37 cellular contexts compared by ENCODE assay signal in genomic region chrX:146994163-146994562, GRCh38.
"Had no signal": no experiment of that assay in that cellular context is flagged by ENCODE, and none has a peak within 500 bp of the region (broad histone marks: within the 10 kb centered on the region; RNA-seq: fewer than 3 reads in every experiment).

No MANE protein-coding gene starts in this region.

- H3K27ac Mint-ChIP-seq: activated naive CD4-positive, alpha-beta T cell treated with anti-CD3 and anti-CD28 coated beads for 36 hours; activated naive CD4-positive, alpha-beta T cell treated with anti-CD3 and anti-CD28 coated beads, Interleukin-2, amount 10 ng/mL, durations not matched to agents 7 days and 5 days; activated naive CD4-positive, alpha-beta T cell treated with anti-CD3 and anti-CD28 coated beads, Interleukin-2, amount 50 U/mL, for 24 hours; activated naive CD4-positive, alpha-beta T cell treated with anti-CD3 and anti-CD28 coated beads, Interleukin-2, amount 50 U/mL, for 72 hours; activated naive CD8-positive, alpha-beta T cell; activated naive CD8-positive, alpha-beta T cell treated with anti-CD3 and anti-CD28 coated beads for 36 hours; activated naive CD8-positive, alpha-beta T cell treated with anti-CD3 and anti-CD28 coated beads, Interleukin-2, amount 10 ng/mL, durations not matched to agents 7 days and 5 days; activated naive CD8-positive, alpha-beta T cell treated with anti-CD3 and anti-CD28 coated beads, Interleukin-2, amount 50 U/mL, for 24 hours; activated T-cell treated with anti-CD3 and anti-CD28 coated beads, Interleukin-2, amount 50 U/mL, for 72 hours; activated T-helper 1 cell treated with anti-CD3 and anti-CD28 coated beads, Interleukin-12 subunit alpha, Interleukin-12 subunit beta, Interleukin-2, Interleukin-4 antibody, amounts not matched to agents 30 ng/mL and 10 ng/mL and 1 ng/mL, durations not matched to agents 14 hours and 24 hours and 36 hours; activated T-helper 17 cell treated with anti-CD3 and anti-CD28 coated beads, Interleukin-2, amount 50 U/mL, for 72 hours; activated T-helper 2 cell treated with anti-CD3 and anti-CD28 coated beads, Interferon-gamma antibody, Interleukin-2, Interleukin-4, amounts not matched to agents 10 μg/mL and 5 μg/mL and 100 μg/mL, durations not matched to agents 14 hours and 24 hours and 36 hours; brain had no signal

- H3K9me3 Mint-ChIP-seq: activated naive CD4-positive, alpha-beta T cell treated with anti-CD3 and anti-CD28 coated beads for 36 hours; activated naive CD4-positive, alpha-beta T cell treated with anti-CD3 and anti-CD28 coated beads, Interleukin-2, amount 10 ng/mL, durations not matched to agents 7 days and 5 days; activated naive CD4-positive, alpha-beta T cell treated with anti-CD3 and anti-CD28 coated beads, Interleukin-2, amount 50 U/mL, for 24 hours; activated naive CD4-positive, alpha-beta T cell treated with anti-CD3 and anti-CD28 coated beads, Interleukin-2, amount 50 U/mL, for 72 hours; activated naive CD8-positive, alpha-beta T cell treated with anti-CD3 and anti-CD28 coated beads for 36 hours; activated naive CD8-positive, alpha-beta T cell treated with anti-CD3 and anti-CD28 coated beads, Interleukin-2, amount 10 ng/mL, durations not matched to agents 7 days and 5 days; activated naive CD8-positive, alpha-beta T cell treated with anti-CD3 and anti-CD28 coated beads, Interleukin-2, amount 50 U/mL, for 24 hours; activated T-cell treated with anti-CD3 and anti-CD28 coated beads, Interleukin-2, amount 50 U/mL, for 4 hours; activated T-cell treated with anti-CD3 and anti-CD28 coated beads, Interleukin-2, amount 50 U/mL, for 72 hours; activated T-helper 17 cell treated with anti-CD3 and anti-CD28 coated beads, Interleukin-2, amount 50 U/mL, for 72 hours; brain; central memory CD8-positive, alpha-beta T cell had no signal

- DNase-seq: activated effector memory CD4-positive, alpha-beta T cell treated with anti-CD3 and anti-CD28 coated beads, Interleukin-2, amount 50 U/mL, for 16 hours; activated effector memory CD4-positive, alpha-beta T cell treated with Interleukin-2 at 50 U/mL for 16 hours; activated gamma-delta T cell; activated gamma-delta T cell treated with Interleukin-2 at 50 U/mL for 16 hours; activated naive CD4-positive, alpha-beta T cell; activated naive CD4-positive, alpha-beta T cell treated with anti-CD3 and anti-CD28 coated beads for 36 hours; activated naive CD4-positive, alpha-beta T cell treated with anti-CD3 and anti-CD28 coated beads, Interleukin-2, amount 10 ng/mL, durations not matched to agents 7 days and 5 days; activated naive CD4-positive, alpha-beta T cell treated with anti-CD3 and anti-CD28 coated beads, Interleukin-2, amount 50 U/mL, for 16 hours; activated naive CD4-positive, alpha-beta T cell treated with Interleukin-2 at 50 U/mL for 16 hours; activated naive CD8-positive, alpha-beta T cell treated with anti-CD3 and anti-CD28 coated beads for 36 hours; activated naive CD8-positive, alpha-beta T cell treated with anti-CD3 and anti-CD28 coated beads, Interleukin-2, amount 10 ng/mL, durations not matched to agents 7 days and 5 days; activated naive CD8-positive, alpha-beta T cell treated with anti-CD3 and anti-CD28 coated beads, Interleukin-2, amount 50 U/mL, for 24 hours; activated T-cell treated with anti-CD3 and anti-CD28 coated beads, Interleukin-2, amount 50 U/mL, for 4 hours; activated T-cell treated with anti-CD3 and anti-CD28 coated beads, Interleukin-2, amount 50 U/mL, for 48 hours; activated T-cell treated with anti-CD3 and anti-CD28 coated beads, Interleukin-2, amount 50 U/mL, for 72 hours; adrenal gland; amniotic stem cell; amygdala; anterior cingulate cortex; aorta; body of pancreas; brain microvascular endothelial cell; caudate nucleus; central memory CD4-positive, alpha-beta T cell; cerebellar nuclear complex had no signal

- H3K27me3 ChIP-seq: ascending aorta, body of pancreas, brain microvascular endothelial cell, breast epithelium, cardiac muscle cell had no signal

- H3K4me1 ChIP-seq: adrenal gland, ascending aorta, body of pancreas, breast epithelium had no signal

- H3K36me3 ChIP-seq: adrenal gland, ascending aorta, brain microvascular endothelial cell, breast epithelium, cardiac muscle cell had no signal

- ATAC-seq: activated naive CD4-positive, alpha-beta T cell treated with anti-CD3 and anti-CD28 coated beads, Interleukin-2, amount 50 U/mL, for 72 hours; activated naive CD8-positive, alpha-beta T cell treated with anti-CD3 and anti-CD28 coated beads, Interleukin-2, amount 50 U/mL, for 24 hours; activated T-cell treated with anti-CD3 and anti-CD28 coated beads, Interleukin-2, amount 50 U/mL, for 4 hours; activated T-cell treated with anti-CD3 and anti-CD28 coated beads, Interleukin-2, amount 50 U/mL, for 72 hours; activated T-helper 17 cell treated with anti-CD3 and anti-CD28 coated beads, Interleukin-2, amount 50 U/mL, for 72 hours; body of pancreas had no signal

- H3K27me3 Mint-ChIP-seq: activated naive CD4-positive, alpha-beta T cell treated with anti-CD3 and anti-CD28 coated beads, Interleukin-2, amount 10 ng/mL, durations not matched to agents 7 days and 5 days; activated naive CD4-positive, alpha-beta T cell treated with anti-CD3 and anti-CD28 coated beads, Interleukin-2, amount 50 U/mL, for 24 hours; activated naive CD8-positive, alpha-beta T cell; activated naive CD8-positive, alpha-beta T cell treated with anti-CD3 and anti-CD28 coated beads for 36 hours; activated naive CD8-positive, alpha-beta T cell treated with anti-CD3 and anti-CD28 coated beads, Interleukin-2, amount 10 ng/mL, durations not matched to agents 7 days and 5 days; activated naive CD8-positive, alpha-beta T cell treated with anti-CD3 and anti-CD28 coated beads, Interleukin-2, amount 50 U/mL, for 24 hours; activated T-helper 17 cell treated with anti-CD3 and anti-CD28 coated beads, Interleukin-2, amount 50 U/mL, for 72 hours; brain; central memory CD8-positive, alpha-beta T cell had no signal

- H3K4me1 Mint-ChIP-seq: activated naive CD4-positive, alpha-beta T cell treated with anti-CD3 and anti-CD28 coated beads, Interleukin-2, amount 10 ng/mL, durations not matched to agents 7 days and 5 days; activated naive CD4-positive, alpha-beta T cell treated with anti-CD3 and anti-CD28 coated beads, Interleukin-2, amount 50 U/mL, for 24 hours; activated naive CD8-positive, alpha-beta T cell treated with anti-CD3 and anti-CD28 coated beads for 36 hours; activated naive CD8-positive, alpha-beta T cell treated with anti-CD3 and anti-CD28 coated beads, Interleukin-2, amount 10 ng/mL, durations not matched to agents 7 days and 5 days; activated naive CD8-positive, alpha-beta T cell treated with anti-CD3 and anti-CD28 coated beads, Interleukin-2, amount 50 U/mL, for 24 hours; activated T-helper 17 cell treated with anti-CD3 and anti-CD28 coated beads, Interleukin-2, amount 50 U/mL, for 72 hours; brain; central memory CD8-positive, alpha-beta T cell had no signal

- H3K36me3 Mint-ChIP-seq: activated naive CD4-positive, alpha-beta T cell treated with anti-CD3 and anti-CD28 coated beads, Interleukin-2, amount 10 ng/mL, durations not matched to agents 7 days and 5 days; activated naive CD4-positive, alpha-beta T cell treated with anti-CD3 and anti-CD28 coated beads, Interleukin-2, amount 50 U/mL, for 24 hours; activated naive CD4-positive, alpha-beta T cell treated with anti-CD3 and anti-CD28 coated beads, Interleukin-2, amount 50 U/mL, for 72 hours; activated naive CD8-positive, alpha-beta T cell; activated naive CD8-positive, alpha-beta T cell treated with anti-CD3 and anti-CD28 coated beads for 36 hours; activated naive CD8-positive, alpha-beta T cell treated with anti-CD3 and anti-CD28 coated beads, Interleukin-2, amount 10 ng/mL, durations not matched to agents 7 days and 5 days; brain had no signal

- H3K4me3 Mint-ChIP-seq: activated naive CD4-positive, alpha-beta T cell treated with anti-CD3 and anti-CD28 coated beads for 36 hours; activated naive CD4-positive, alpha-beta T cell treated with anti-CD3 and anti-CD28 coated beads, Interleukin-2, amount 10 ng/mL, durations not matched to agents 7 days and 5 days; activated naive CD4-positive, alpha-beta T cell treated with anti-CD3 and anti-CD28 coated beads, Interleukin-2, amount 50 U/mL, for 24 hours; activated naive CD8-positive, alpha-beta T cell; activated naive CD8-positive, alpha-beta T cell treated with anti-CD3 and anti-CD28 coated beads for 36 hours; activated naive CD8-positive, alpha-beta T cell treated with anti-CD3 and anti-CD28 coated beads, Interleukin-2, amount 10 ng/mL, durations not matched to agents 7 days and 5 days; activated naive CD8-positive, alpha-beta T cell treated with anti-CD3 and anti-CD28 coated beads, Interleukin-2, amount 50 U/mL, for 24 hours; activated T-cell treated with anti-CD3 and anti-CD28 coated beads, Interleukin-2, amount 50 U/mL, for 4 hours; activated T-cell treated with anti-CD3 and anti-CD28 coated beads, Interleukin-2, amount 50 U/mL, for 72 hours; activated T-helper 1 cell treated with anti-CD3 and anti-CD28 coated beads, Interleukin-12 subunit alpha, Interleukin-12 subunit beta, Interleukin-2, Interleukin-4 antibody, amounts not matched to agents 30 ng/mL and 10 ng/mL and 1 ng/mL, durations not matched to agents 14 hours and 24 hours and 36 hours; activated T-helper 17 cell treated with anti-CD3 and anti-CD28 coated beads, Interleukin-2, amount 50 U/mL, for 72 hours; brain; central memory CD8-positive, alpha-beta T cell had no signal

- H3K27ac ChIP-seq: adrenal gland, ascending aorta, body of pancreas, brain microvascular endothelial cell, breast epithelium, cardiac muscle cell had no signal

- FAIRE-seq: bronchial epithelial cell had no signal

- H3K4me3 ChIP-seq: adrenal gland, ascending aorta, body of pancreas, breast epithelium, cardiac muscle cell had no signal

- H3K9me3 ChIP-seq: adrenal gland, ascending aorta, body of pancreas, breast epithelium had no signal
